Comparison of ENCODE assay signal across 9 cellular contexts in genomic region chr14:104150201-104151027, GRCh38. TPM values are rescaled to one million over a fixed set of nuclear protein-coding genes. Genes with fewer than 3 reads are reported as not detected.
DNase-seq lines count a peak whose midpoint lies in the region; ATAC-seq, FAIRE-seq and TF ChIP-seq lines count a peak whose summit lies in the region.
"Had no signal": no experiment of that assay in that cellular context is flagged by ENCODE, and none has a peak within 500 bp of the region (broad histone marks: within the 10 kb centered on the region; RNA-seq: fewer than 3 reads in every experiment).

No MANE protein-coding gene starts in this region.

- H3K4me1 ChIP-seq in PC-9 (replicated peaks; ENCODE audit: insufficient read depth): no peaks in the 10 kb centered on the region
- peaks cover 8 to 72% (median 28%) of the 10 kb centered on the region in 9 donors for H3K4me1 ChIP-seq in heart right ventricle

- TF ChIP-seq CTCF in PC-9 (conservative IDR thresholded peaks at IDR 0.05) (peak; percentile 31; the same call in 1 of the 2 replicates), heart right ventricle (IDR thresholded peaks at IDR 0.05) (peak in 2 of 9 donors; percentile 15 to 20)

- H3K36me3 ChIP-seq in PC-9 (ENCODE audit: low read depth): no peaks in the 10 kb centered on the region
- H3K36me3 ChIP-seq in heart right ventricle: peaks cover 0 to 12% (median 0%) of the 10 kb centered on the region in 9 donors

- H4K20me1 ChIP-seq in PC-9 (ENCODE audit: insufficient read depth): no peaks in the 10 kb centered on the region

- DNase-seq in activated CD4-positive, alpha-beta T cell treated with anti-CD3 and anti-CD28 coated beads for 48 hours: peak; percentile 18
- DNase-seq in activated CD4-positive, alpha-beta T cell treated with anti-CD3 and anti-CD28 coated beads, Interleukin-2, amount 10 ng/mL, durations not matched to agents 7 days and 5 days: no peak
- DNase-seq in PC-9: no peak
- DNase-seq in heart right ventricle: peak; percentile 41 to 51
- DNase-seq in ureter (ENCODE audit: low spot score): peak; percentile 67
- no peak for DNase-seq in activated naive CD4-positive, alpha-beta T cell treated with anti-CD3 and anti-CD28 coated beads, Interleukin-2, amount 50 U/mL, for 16 hours
- no peak for DNase-seq in RCC 7860 (ENCODE audit: low spot score)
- no peak for DNase-seq in occipital lobe (lab: John Stamatoyannopoulos, UW)
- DNase-seq: CD8-positive, alpha-beta memory T cell had no signal

- H3K36me3 Mint-ChIP-seq in activated CD4-positive, alpha-beta T cell treated with anti-CD3 and anti-CD28 coated beads, Interleukin-2, amount 10 ng/mL, durations not matched to agents 7 days and 5 days (ENCODE audit: low read depth): no peaks in the 10 kb centered on the region
- H3K36me3 Mint-ChIP-seq: CD8-positive, alpha-beta memory T cell had no signal

- H3K4me3 ChIP-seq in PC-9 (no peak overlapping the region), heart right ventricle (no peak overlapping the region)

- intact Hi-C loops in PC-9 (cut with micrococcal nuclease; ENCODE audit: unreplicated experiment): no loop called here
- intact Hi-C loops in heart right ventricle (cut with DNase I): no loop called here

- no peaks in the 10 kb centered on the region for H3K79me2 ChIP-seq in PC-9 (ENCODE audit: low read depth)

- H3K27ac Mint-ChIP-seq in activated CD4-positive, alpha-beta T cell treated with anti-CD3 and anti-CD28 coated beads, Interleukin-2, amount 10 ng/mL, durations not matched to agents 7 days and 5 days: no peak overlapping the region
- H3K27ac Mint-ChIP-seq: CD8-positive, alpha-beta memory T cell had no signal

- H3K4me3 Mint-ChIP-seq in activated CD4-positive, alpha-beta T cell treated with anti-CD3 and anti-CD28 coated beads, Interleukin-2, amount 10 ng/mL, durations not matched to agents 7 days and 5 days: no peak overlapping the region
- H3K4me3 Mint-ChIP-seq: CD8-positive, alpha-beta memory T cell had no signal

- CTCF ChIA-PET in activated CD4-positive, alpha-beta T cell treated with anti-CD3 and anti-CD28 coated beads, Interleukin-2, amount 10 ng/mL, durations not matched to agents 7 days and 5 days (lab: Charles Lee): interaction anchor here (0.6 kb wide), 1 partner anchor 56 kb away, joined by 3 read pairs; no protein-coding TSS in a partner anchor
- CTCF ChIA-PET in PC-9 (lab: Charles Lee): interaction anchor here (0.6 kb wide), 1 partner anchor 104 kb away, joined by 3 read pairs; no protein-coding TSS in a partner anchor

- no peak overlapping the region for H2AFZ ChIP-seq in PC-9

- H3K9me3 ChIP-seq in PC-9 (ENCODE audit: insufficient read depth, low read depth) (no peaks in the 10 kb centered on the region), heart right ventricle (no peaks in the 10 kb centered on the region)

- H3K4me1 Mint-ChIP-seq in activated CD4-positive, alpha-beta T cell treated with anti-CD3 and anti-CD28 coated beads, Interleukin-2, amount 10 ng/mL, durations not matched to agents 7 days and 5 days: no peaks in the 10 kb centered on the region
- H3K4me1 Mint-ChIP-seq: CD8-positive, alpha-beta memory T cell had no signal

- POLR2A ChIA-PET in activated CD4-positive, alpha-beta T cell treated with anti-CD3 and anti-CD28 coated beads, Interleukin-2, amount 10 ng/mL, durations not matched to agents 7 days and 5 days (lab: Charles Lee): no interaction called here
- POLR2A ChIA-PET in PC-9 (lab: Charles Lee; ENCODE audit: unreplicated experiment): no interaction called here

- H3K27me3 Mint-ChIP-seq in activated CD4-positive, alpha-beta T cell treated with anti-CD3 and anti-CD28 coated beads, Interleukin-2, amount 10 ng/mL, durations not matched to agents 7 days and 5 days: no peaks in the 10 kb centered on the region

- 44 to 49% methylated on average over 17 to 19 of the region's 19 CpGs for WGBS in heart right ventricle, 2 donors

- H3K9me2 ChIP-seq in PC-9 (ENCODE audit: insufficient read depth): no peaks in the 10 kb centered on the region

- no peak overlapping the region for H3K4me2 ChIP-seq in PC-9

- no peak for FAIRE-seq in RCC 7860 (lab: Jason Lieb, UNC)

- no peaks in the 10 kb centered on the region for H3F3A ChIP-seq in PC-9 (ENCODE audit: insufficient read depth, low read depth)

- peaks cover 57% of the 10 kb centered on the region for H3K27me3 ChIP-seq in PC-9 (ENCODE audit: insufficient read depth, low read depth)
- no peaks in the 10 kb centered on the region for H3K27me3 ChIP-seq in heart right ventricle

- BruUV-seq in PC-9 (replicated peaks; lab: Mats Ljungman, UMichigan): no TSS peak

- H3K9me3 Mint-ChIP-seq in activated CD4-positive, alpha-beta T cell treated with anti-CD3 and anti-CD28 coated beads, Interleukin-2, amount 10 ng/mL, durations not matched to agents 7 days and 5 days: no peaks in the 10 kb centered on the region
- H3K9me3 Mint-ChIP-seq: CD8-positive, alpha-beta memory T cell had no signal

- ATAC-seq in heart right ventricle: peak in 2 of 8 donors; percentile 23 to 45

- H3K27ac ChIP-seq in PC-9 (no peak overlapping the region), heart right ventricle (peak overlapping the region in 3 of 10 donors; percentile 34 to 69 (median 36))

RNA-seq across cellular contexts. Expression of gene KIF26A, which starts 12.0 kb away (rescaled TPM):
- under 1 TPM; 0.35 to 0.50 TPM for total RNA-seq in activated CD4-positive, alpha-beta T cell treated with anti-CD3 and anti-CD28 coated beads, Interleukin-2, amount 10 ng/mL, durations not matched to agents 7 days and 5 days
- 0.17 and 0.53 TPM in 2 replicates for total RNA-seq in PC-9 (2021)
- total RNA-seq in heart right ventricle: 10 to 100 TPM in 1 of 10 donors, 1 to 10 TPM in 9; 5.7 to 12.2 (median 6.7) TPM
- polyA plus RNA-seq in heart right ventricle: 1 to 10 TPM; 4.1 to 5.9 TPM
- total RNA-seq in ureter: 6.1 TPM
- total RNA-seq in occipital lobe: 13.1 TPM
- polyA plus RNA-seq: CD8-positive, alpha-beta memory T cell had no signal

Comparison
In these comparisons a context has a peak if more than half of its experiments do, and no peak if none do; other contexts are left out.
1. DNase-seq: peak in activated CD4-positive, alpha-beta T cell treated with anti-CD3 and anti-CD28 coated beads for 48 hours (single experiment), heart right ventricle (2 of 2) and ureter (single experiment); none in activated CD4-positive, alpha-beta T cell treated with anti-CD3 and anti-CD28 coated beads, Interleukin-2, amount 10 ng/mL, durations not matched to agents 7 days and 5 days (single experiment), PC-9 (0 of 2), activated naive CD4-positive, alpha-beta T cell treated with anti-CD3 and anti-CD28 coated beads, Interleukin-2, amount 50 U/mL, for 16 hours (single experiment), RCC 7860 (single experiment) and occipital lobe (single experiment).